In the genomic region with DNA sequence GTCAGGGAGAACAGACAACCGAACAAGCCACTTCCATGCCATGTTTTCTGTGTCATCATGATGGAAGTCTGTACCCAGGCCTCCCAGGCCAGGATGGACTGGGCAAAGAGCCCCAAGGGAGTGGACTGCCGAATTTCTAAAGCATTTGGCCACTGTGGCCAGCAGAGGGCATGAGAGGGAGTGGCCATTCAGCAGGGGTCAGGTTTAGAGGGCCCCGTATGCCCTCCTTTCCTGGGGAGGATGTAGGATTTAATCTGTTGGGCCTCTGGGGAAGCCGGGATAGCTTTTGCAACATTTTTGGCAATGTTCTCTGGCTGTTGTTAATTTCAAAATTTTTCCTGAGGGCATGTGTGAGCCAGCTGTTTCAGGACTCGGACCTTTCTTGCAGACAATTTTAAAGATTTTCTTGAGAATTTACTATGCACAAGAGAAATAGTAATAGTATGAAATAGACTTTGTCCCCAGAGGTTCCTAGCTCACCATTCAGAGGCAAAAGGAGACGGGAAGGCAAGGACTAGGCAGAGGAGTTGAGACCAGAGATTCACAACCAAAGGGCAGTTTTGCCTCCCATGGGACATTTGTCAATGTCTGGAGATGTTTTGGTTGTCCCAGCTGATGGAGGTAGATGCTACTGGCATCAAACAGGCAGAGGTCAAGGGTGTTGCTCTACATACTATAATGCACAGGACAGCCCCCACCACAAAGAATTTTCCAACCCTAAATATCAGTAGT, we compare ENCODE assay signal across 9 cellular contexts. TPM values are rescaled to one million over a fixed set of nuclear protein-coding genes. Genes with fewer than 3 reads are reported as not detected.
DNase-seq lines count a peak whose midpoint lies in the region; ATAC-seq and TF ChIP-seq lines count a peak whose summit lies in the region.
"Had no signal": no experiment of that assay in that cellular context is flagged by ENCODE, and none has a peak within 500 bp of the region (broad histone marks: within the 10 kb centered on the region; RNA-seq: fewer than 3 reads in every experiment).

No MANE protein-coding gene starts in this region.

- CTCF ChIA-PET in MCF 10A (lab: Yijun Ruan, JAX) = interaction anchor here (0.5 to 1.9 kb wide), 11 partner anchors 13 to 287 kb away, joined by 3 to 12 read pairs (median 3); a partner anchor contains a TSS

- ATAC-seq in HG02642 (IDR thresholded peaks at IDR 0.05; ENCODE audit: poor library complexity, unreplicated experiment) = no peak

- H3K27ac Mint-ChIP-seq in MCF 10A (ENCODE audit: low read depth, unreplicated experiment) = peak overlapping the region; percentile 49
- H3K27ac Mint-ChIP-seq: activated naive CD8-positive, alpha-beta T cell treated with anti-CD3 and anti-CD28 coated beads, Interleukin-2, amount 10 ng/mL, durations not matched to agents 7 days and 5 days had no signal

- DNase-seq in ACHN (peak; percentile 34), HPDE6-E6E7 (ENCODE audit: extremely low spot score) (peak; percentile 25), MCF 10A (ENCODE audit: unreplicated experiment) (peak; percentile 70), kidney tubule cell (ENCODE audit: low spot score) (peak; percentile 13), NCI-H128 (lab: John Stamatoyannopoulos, UW; ENCODE audit: unreplicated experiment) (no peak)
- no peak for DNase-seq in activated CD4-positive, CD25-positive, alpha-beta regulatory T cell treated with anti-CD3 and anti-CD28 coated beads, Interleukin-2, amount 50 U/mL, for 72 hours
- no peak for DNase-seq in activated CD8-positive, alpha-beta memory T cell treated with anti-CD3 and anti-CD28 coated beads, Interleukin-2, amount 50 U/mL, for 48 hours
- DNase-seq: activated naive CD8-positive, alpha-beta T cell treated with anti-CD3 and anti-CD28 coated beads, Interleukin-2, amount 10 ng/mL, durations not matched to agents 7 days and 5 days had no signal

- TF ChIP-seq CTCF in MCF 10A (IDR thresholded peaks at IDR 0.05; ENCODE audit: unreplicated experiment) = peak; percentile 45

- H3K4me1 Mint-ChIP-seq in MCF 10A (ENCODE audit: insufficient read depth, unreplicated experiment) = peaks cover 11% of the 10 kb centered on the region
- H3K4me1 Mint-ChIP-seq: activated naive CD8-positive, alpha-beta T cell treated with anti-CD3 and anti-CD28 coated beads, Interleukin-2, amount 10 ng/mL, durations not matched to agents 7 days and 5 days had no signal

- H3K4me3 Mint-ChIP-seq in MCF 10A (ENCODE audit: unreplicated experiment) = no peak overlapping the region
- H3K4me3 Mint-ChIP-seq: activated naive CD8-positive, alpha-beta T cell treated with anti-CD3 and anti-CD28 coated beads, Interleukin-2, amount 10 ng/mL, durations not matched to agents 7 days and 5 days had no signal

- in situ Hi-C loops in ACHN (cut with HindIII; ENCODE audit: low pct_ligation_motif_present, low pct_unique_long_range_greater_than_20kb, low sequenced_read_pairs) = no loop called here

- POLR2A ChIA-PET in MCF 10A (lab: Yijun Ruan, JAX) = interaction anchor here (0.8 to 1.7 kb wide), 4 partner anchors 9 to 66 kb away, joined by 3 to 4 read pairs (median 4); no protein-coding TSS in a partner anchor

- intact Hi-C loops in MCF 10A (cut with micrococcal nuclease) = loop anchor here (5.0 to 10.0 kb wide), 2 partner anchors 60 to 253 kb away; no protein-coding TSS in a partner anchor

- H3K9me3 Mint-ChIP-seq in MCF 10A (ENCODE audit: unreplicated experiment) = peaks cover 7% of the 10 kb centered on the region
- H3K9me3 Mint-ChIP-seq: activated naive CD8-positive, alpha-beta T cell treated with anti-CD3 and anti-CD28 coated beads, Interleukin-2, amount 10 ng/mL, durations not matched to agents 7 days and 5 days had no signal

- peaks cover 13% of the 10 kb centered on the region for H3K27me3 Mint-ChIP-seq in MCF 10A (ENCODE audit: insufficient read depth, unreplicated experiment)

- no TSS peak for BruUV-seq in MCF 10A (replicated peaks; lab: Mats Ljungman, UMichigan)

- no peaks in the 10 kb centered on the region for H3K36me3 Mint-ChIP-seq in MCF 10A (ENCODE audit: insufficient read depth, unreplicated experiment)
- H3K36me3 Mint-ChIP-seq: activated naive CD8-positive, alpha-beta T cell treated with anti-CD3 and anti-CD28 coated beads, Interleukin-2, amount 10 ng/mL, durations not matched to agents 7 days and 5 days had no signal

RNA-seq across cellular contexts. Expression of a gene that starts 18.0 kb away (rescaled TPM):
- 1.0 and 1.3 TPM in 2 replicates for total RNA-seq in MCF 10A (2022)

RNA-seq across cellular contexts. Expression of a gene that starts 37.0 kb away (rescaled TPM):
- total RNA-seq in MCF 10A (2022) = 10.7 and 13.8 TPM in 2 replicates

RNA-seq across cellular contexts. Expression of a gene that starts 41.1 kb away (rescaled TPM):
- total RNA-seq in MCF 10A (2022) = 38.9 and 48.9 TPM in 2 replicates

Comparison
In these comparisons a context has a peak if more than half of its experiments do, and no peak if none do; other contexts are left out.
1. DNase-seq: peak in ACHN (single experiment), HPDE6-E6E7 (single experiment), MCF 10A (single experiment) and kidney tubule cell (single experiment); none in activated CD4-positive, CD25-positive, alpha-beta regulatory T cell treated with anti-CD3 and anti-CD28 coated beads, Interleukin-2, amount 50 U/mL, for 72 hours (single experiment), NCI-H128 (single experiment) and activated CD8-positive, alpha-beta memory T cell treated with anti-CD3 and anti-CD28 coated beads, Interleukin-2, amount 50 U/mL, for 48 hours (single experiment).